Comparison of ENCODE assay signal across 12 cellular contexts in the genomic region with DNA sequence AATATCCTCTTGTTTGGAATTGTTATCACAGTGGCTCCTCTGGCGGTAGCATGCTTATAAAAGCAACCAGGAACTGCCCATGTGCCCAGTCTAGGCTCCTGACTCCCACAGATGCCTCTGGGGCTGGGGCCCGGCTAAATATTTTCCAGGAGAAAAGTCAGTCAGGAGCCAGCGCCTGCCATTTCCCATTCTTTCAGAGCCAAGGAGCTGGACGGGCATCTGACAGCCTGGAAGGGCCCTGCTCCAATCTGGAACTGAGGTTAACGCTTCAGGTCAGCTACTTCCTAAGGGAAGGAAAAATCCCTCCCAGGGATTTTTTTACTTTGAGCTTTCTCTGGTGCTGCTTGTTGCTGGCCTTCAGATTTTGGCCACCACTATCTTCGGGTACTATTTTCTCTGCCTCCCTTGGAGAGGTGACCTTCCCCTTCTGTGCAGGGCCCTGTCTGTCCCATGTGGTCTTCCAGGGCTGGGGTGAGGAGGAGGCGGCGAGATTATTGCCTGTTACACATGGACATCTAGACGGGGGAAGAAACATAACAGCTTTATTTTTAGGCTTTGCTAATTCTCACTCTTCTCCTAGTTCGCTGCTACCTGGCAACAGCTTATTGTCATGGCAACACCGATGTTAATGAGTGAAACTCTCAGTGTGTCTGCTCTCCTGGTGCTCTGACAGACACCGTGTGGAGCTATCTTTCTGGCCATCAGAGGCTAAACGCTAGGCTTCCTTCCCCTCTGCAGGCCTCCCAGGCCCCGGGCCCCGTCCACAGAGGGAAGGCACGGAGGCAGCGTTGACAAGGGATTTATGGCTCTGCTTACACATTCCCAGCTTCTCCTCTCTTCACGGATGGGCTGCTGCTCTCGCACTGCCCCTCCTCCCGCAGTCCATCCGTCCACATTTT.
A peak's percentile ranks its signal among the peaks of the same experiment; 100 is the strongest.
DNase-seq lines count a peak whose midpoint lies in the region; ATAC-seq lines count a peak whose summit lies in the region.
"Had no signal": no experiment of that assay in that cellular context is flagged by ENCODE, and none has a peak within 500 bp of the region (broad histone marks: within the 10 kb centered on the region; RNA-seq: fewer than 3 reads in every experiment).

No MANE protein-coding gene starts in this region.

- POLR2A ChIA-PET in activated CD8-positive, alpha-beta T cell treated with anti-CD3 and anti-CD28 coated beads, Interleukin-2, amount 10 ng/mL, durations not matched to agents 7 days and 5 days (lab: Charles Lee) = no interaction called here

- peak; percentile 37 for ATAC-seq in Right ventricle myocardium inferior
- ATAC-seq in aorta (ENCODE audit: low FRiP score) = peak; percentile 35
- ATAC-seq in activated CD8-positive, alpha-beta T cell treated with anti-CD3 and anti-CD28 coated beads, Interleukin-2, amount 10 ng/mL, durations not matched to agents 7 days and 5 days = no peak
- no peak for ATAC-seq in GM18858 (IDR thresholded peaks at IDR 0.05; ENCODE audit: unreplicated experiment)

- H3K36me3 ChIP-seq in ectodermal cell (ENCODE audit: control insufficient read depth, insufficient read depth, low read length) = no peaks in the 10 kb centered on the region
- H3K36me3 ChIP-seq in mesodermal cell (ENCODE audit: control insufficient read depth, insufficient read depth, low read length) = no peaks in the 10 kb centered on the region
- no peaks in the 10 kb centered on the region for H3K36me3 ChIP-seq in aorta (ENCODE audit: control insufficient read depth in 1 of 2, insufficient read depth in 2 of 2, low read length in 1 of 2)

- no peaks in the 10 kb centered on the region for H3K36me3 Mint-ChIP-seq in activated CD8-positive, alpha-beta T cell treated with anti-CD3 and anti-CD28 coated beads, Interleukin-2, amount 10 ng/mL, durations not matched to agents 7 days and 5 days (ENCODE audit: low read depth)

- DNase-seq in Right ventricle myocardium inferior (ENCODE audit: missing footprints) = no peak
- no peak for DNase-seq in cardiac septum (ENCODE audit: low spot score)
- DNase-seq in aorta = no peak
- DNase-seq in activated CD8-positive, alpha-beta T cell treated with anti-CD3 and anti-CD28 coated beads, Interleukin-2, amount 10 ng/mL, durations not matched to agents 7 days and 5 days = no peak
- DNase-seq in central memory CD4-positive, alpha-beta T cell = no peak
- DNase-seq: activated T-cell treated with anti-CD3 and anti-CD28 coated beads, Interleukin-2, amount 50 U/mL, for 48 hours; glutamatergic neuron; T1000 had no signal

- H3K9me3 ChIP-seq in ectodermal cell (ENCODE audit: control insufficient read depth, low read length) (no peaks in the 10 kb centered on the region), mesodermal cell (ENCODE audit: control insufficient read depth, low read length) (no peaks in the 10 kb centered on the region), aorta (ENCODE audit: control insufficient read depth, low read length) (no peaks in the 10 kb centered on the region)

- H3K27ac ChIP-seq in ectodermal cell (ENCODE audit: insufficient read depth, low read depth, low read length, poor library complexity, severe bottlenecking) = peak overlapping the region; percentile 44
- H3K27ac ChIP-seq in mesodermal cell (ENCODE audit: low read depth, low read length, severe bottlenecking) = peak overlapping the region; percentile 82
- peak overlapping the region in 1 of 2 donors; percentile 13 for H3K27ac ChIP-seq in aorta (ENCODE audit: low read depth in 1 of 2, low read length in 2 of 2)

- H3K27ac Mint-ChIP-seq in activated CD8-positive, alpha-beta T cell treated with anti-CD3 and anti-CD28 coated beads, Interleukin-2, amount 10 ng/mL, durations not matched to agents 7 days and 5 days = no peak overlapping the region

- intact Hi-C loops in Right ventricle myocardium inferior (cut with DNase I) (no loop called here), cardiac septum (cut with DNase I) (no loop called here), aorta (cut with DNase I) (no loop called here)

- no peaks in the 10 kb centered on the region for H3K4me1 Mint-ChIP-seq in activated CD8-positive, alpha-beta T cell treated with anti-CD3 and anti-CD28 coated beads, Interleukin-2, amount 10 ng/mL, durations not matched to agents 7 days and 5 days (ENCODE audit: low read depth)

- H3K4me3 Mint-ChIP-seq in activated CD8-positive, alpha-beta T cell treated with anti-CD3 and anti-CD28 coated beads, Interleukin-2, amount 10 ng/mL, durations not matched to agents 7 days and 5 days = no peak overlapping the region
- H3K4me3 Mint-ChIP-seq: neural crest cell had no signal

- CTCF ChIA-PET in activated CD8-positive, alpha-beta T cell treated with anti-CD3 and anti-CD28 coated beads, Interleukin-2, amount 10 ng/mL, durations not matched to agents 7 days and 5 days (lab: Charles Lee) = no interaction called here

- H3K9me3 Mint-ChIP-seq in activated CD8-positive, alpha-beta T cell treated with anti-CD3 and anti-CD28 coated beads, Interleukin-2, amount 10 ng/mL, durations not matched to agents 7 days and 5 days (ENCODE audit: insufficient read depth) = no peaks in the 10 kb centered on the region
- H3K9me3 Mint-ChIP-seq: neural crest cell had no signal

- no peaks in the 10 kb centered on the region for H3K27me3 ChIP-seq in ectodermal cell (ENCODE audit: control insufficient read depth, insufficient read depth, low read length, poor library complexity, severe bottlenecking)
- H3K27me3 ChIP-seq in aorta (ENCODE audit: control insufficient read depth in 1 of 2, insufficient read depth in 2 of 2, low read length in 1 of 2) = no peaks in the 10 kb centered on the region

- no peak overlapping the region for H3K4me3 ChIP-seq in ectodermal cell (ENCODE audit: insufficient read depth, low read depth, low read length)
- H3K4me3 ChIP-seq in mesodermal cell (ENCODE audit: extremely low read depth, insufficient read depth, low read length, poor library complexity, severe bottlenecking) = no peak overlapping the region
- no peak overlapping the region for H3K4me3 ChIP-seq in aorta (ENCODE audit: low read length in 2 of 2)

- peaks cover 7% of the 10 kb centered on the region for H3K27me3 Mint-ChIP-seq in activated CD8-positive, alpha-beta T cell treated with anti-CD3 and anti-CD28 coated beads, Interleukin-2, amount 10 ng/mL, durations not matched to agents 7 days and 5 days (ENCODE audit: low read depth)

- 56 to 59% methylated on average over 21 of the region's 21 CpGs for WGBS in ectodermal cell, 2 experiments
- WGBS in mesodermal cell (ENCODE audit: insufficient coverage in 2 of 2), 2 experiments = 50 to 57% methylated on average over 17 to 20 of the region's 21 CpGs
- 48 to 50% methylated on average over 21 of the region's 21 CpGs for WGBS in aorta, 2 donors

- H3K4me1 ChIP-seq in ectodermal cell (ENCODE audit: control insufficient read depth, insufficient read depth, low read length) (peaks cover 12% of the 10 kb centered on the region), mesodermal cell (ENCODE audit: control insufficient read depth, insufficient read depth, low read length, poor library complexity, severe bottlenecking) (peaks cover 12% of the 10 kb centered on the region), aorta (ENCODE audit: control insufficient read depth in 1 of 2, insufficient read depth in 2 of 2, low read length in 2 of 2) (peaks cover 2 to 7% of the 10 kb centered on the region in 2 donors)

Comparison
In these comparisons a context has a peak if more than half of its experiments do, and no peak if none do; other contexts are left out.
1. ATAC-seq: peak in Right ventricle myocardium inferior (single experiment) and aorta (single experiment); none in activated CD8-positive, alpha-beta T cell treated with anti-CD3 and anti-CD28 coated beads, Interleukin-2, amount 10 ng/mL, durations not matched to agents 7 days and 5 days (single experiment) and GM18858 (single experiment).